15 cellular contexts compared by ENCODE assay signal in the genomic region with DNA sequence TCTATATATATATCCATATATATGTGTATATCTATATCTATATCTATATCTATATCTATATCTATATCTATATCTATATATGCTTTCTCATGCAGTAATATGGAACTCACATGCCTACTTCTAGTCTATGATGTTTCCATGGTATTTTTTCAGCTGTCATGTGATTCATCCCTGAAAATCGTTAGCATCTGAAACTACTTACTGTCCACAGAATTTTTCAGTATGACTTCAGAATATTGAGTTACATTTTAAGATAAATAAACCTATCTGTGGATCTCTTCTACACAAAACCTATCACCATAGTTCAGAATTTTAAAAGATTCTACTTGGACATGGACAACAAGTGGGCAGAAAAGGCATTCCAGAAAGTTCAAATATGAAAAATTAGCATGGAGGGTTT.
DNase-seq lines count a peak whose midpoint lies in the region; ATAC-seq and TF ChIP-seq lines count a peak whose summit lies in the region.
"Had no signal": no experiment of that assay in that cellular context is flagged by ENCODE, and none has a peak within 500 bp of the region (broad histone marks: within the 10 kb centered on the region; RNA-seq: fewer than 3 reads in every experiment).

No MANE protein-coding gene starts in this region.

- DNase-seq in HCT116 (ENCODE audit: low read depth, low spot score) (no peak), amniotic epithelial cell (ENCODE audit: low read depth) (peak; percentile 23), fibroblast of mammary gland (ENCODE audit: low read depth) (peak; percentile 92), stromal cell of bone marrow (ENCODE audit: low read depth) (peak; percentile 69), NCI-H1092 (lab: John Stamatoyannopoulos, UW) (no peak), putamen (ENCODE audit: low spot score) (no peak)
- DNase-seq: activated CD4-positive, alpha-beta memory T cell treated with anti-CD3 and anti-CD28 coated beads for 36 hours; hypothalamus; left ventricle myocardium superior; NCI-H2029 treated with DMSO at 0.1 percent for 48 hours; SIG-M5; sigmoid colon; stimulated activated naive CD8-positive, alpha-beta T cell treated with anti-CD3 and anti-CD28 coated beads, Interleukin-15, amount 100 ng/mL, for 72 hours had no signal

- TF ChIP-seq CTCF in HCT116 (IDR thresholded peaks at IDR 0.05 in 2 of 3, conservative IDR thresholded peaks at IDR 0.05 in 1 of 3; ENCODE audit: borderline replicate concordance in 1 of 3, insufficient read depth in 1 of 3, low read depth in 2 of 3, low read length in 2 of 3) (no peak), fibroblast of mammary gland (conservative IDR thresholded peaks at IDR 0.05; ENCODE audit: control insufficient read depth, insufficient read depth, low read depth, low read length) (no peak)

- ATAC-seq in HCT116, result no peak
- ATAC-seq in activated CD4-positive, CD25-positive, alpha-beta regulatory T cell treated with anti-CD3 and anti-CD28 coated beads, Interleukin-2, amount 50 U/mL, for 24 hours, result no peak
- ATAC-seq: stimulated activated naive CD8-positive, alpha-beta T cell treated with anti-CD3 and anti-CD28 coated beads, Interleukin-15, amount 100 ng/mL, for 72 hours had no signal

- CTCF ChIA-PET in HCT116 (lab: Charles Lee), result no interaction called here

- no peaks in the 10 kb centered on the region for H4K20me1 ChIP-seq in HCT116 (ENCODE audit: insufficient read depth)

- no peak overlapping the region for H3K4me2 ChIP-seq in HCT116 (ENCODE audit: low read length)

- RAD21 ChIA-PET in HCT116 (lab: Charles Lee; ENCODE audit: low non-redundant PET in 1 of 2, low total read pairs in 2 of 2, uncharacterized antibody in 2 of 2, unreplicated experiment in 2 of 2), result no interaction called here

- no peak for TF ChIP-seq POLR2A in HCT116 (IDR thresholded peaks at IDR 0.05; ENCODE audit: borderline replicate concordance, extremely low read depth, insufficient read depth, insufficient read length)

- H3K27me3 ChIP-seq in HCT116 (ENCODE audit: insufficient read depth, low read length), result no peaks in the 10 kb centered on the region
- H3K27me3 ChIP-seq: sigmoid colon had no signal

- no peaks in the 10 kb centered on the region for H3K79me2 ChIP-seq in HCT116 (ENCODE audit: insufficient read depth, low read length)

- H3K9me3 ChIP-seq in HCT116 (ENCODE audit: control insufficient read depth in 1 of 2, insufficient read depth in 1 of 2, low read depth in 1 of 2, low read length in 2 of 2), result no peaks in the 10 kb centered on the region
- H3K9me3 ChIP-seq: HAP-1, sigmoid colon had no signal

- peaks cover 0 to 17% of the 10 kb centered on the region in 2 experiments; a peak in 2 of 4 replicates for H3K4me1 ChIP-seq in HCT116 (ENCODE audit: control insufficient read depth in 1 of 2, insufficient read depth in 2 of 2, low read length in 2 of 2)

- H3K9me2 ChIP-seq in HCT116 (ENCODE audit: insufficient read depth), result no peaks in the 10 kb centered on the region

- no peak overlapping the region for H3K9ac ChIP-seq in HCT116 (ENCODE audit: low read length)

- no peak overlapping the region for H3K27ac ChIP-seq in HCT116 (ENCODE audit: low read depth, low read length)
- H3K27ac ChIP-seq: sigmoid colon had no signal

- BruUV-seq in HCT116 (replicated peaks; lab: Mats Ljungman, UMichigan), result no TSS peak

- peak overlapping the region; percentile 42 for H2AFZ ChIP-seq in HCT116 (ENCODE audit: low read depth, low read length, poor library complexity, severe bottlenecking)

- intact Hi-C loops in HCT116 (cut with micrococcal nuclease), result no loop called here

- POLR2A ChIA-PET in HCT116 (lab: Charles Lee), result no interaction called here

- no peak for TF ChIP-seq RAD21 in HCT116 (IDR thresholded peaks at IDR 0.05; ENCODE audit: low read depth)

- H3K36me3 ChIP-seq in HCT116 (ENCODE audit: control insufficient read depth in 1 of 2, insufficient read depth in 2 of 2, low read length in 2 of 2), result no peaks in the 10 kb centered on the region
- H3K36me3 ChIP-seq: HAP-1, sigmoid colon had no signal

- H3K4me3 ChIP-seq in HCT116 (replicated peaks in 1 of 2; ENCODE audit: low read depth in 1 of 2, low read length in 2 of 2) (no peak overlapping the region), fibroblast of mammary gland (ENCODE audit: control insufficient read depth, low read depth, low read length) (peak overlapping the region; percentile 33)
- H3K4me3 ChIP-seq: HAP-1, sigmoid colon had no signal

TF ChIP-seq in HCT116, 20 proteins besides CTCF, POLR2A, EP300 and RAD21:
- TF ChIP-seq, protein P1, sequence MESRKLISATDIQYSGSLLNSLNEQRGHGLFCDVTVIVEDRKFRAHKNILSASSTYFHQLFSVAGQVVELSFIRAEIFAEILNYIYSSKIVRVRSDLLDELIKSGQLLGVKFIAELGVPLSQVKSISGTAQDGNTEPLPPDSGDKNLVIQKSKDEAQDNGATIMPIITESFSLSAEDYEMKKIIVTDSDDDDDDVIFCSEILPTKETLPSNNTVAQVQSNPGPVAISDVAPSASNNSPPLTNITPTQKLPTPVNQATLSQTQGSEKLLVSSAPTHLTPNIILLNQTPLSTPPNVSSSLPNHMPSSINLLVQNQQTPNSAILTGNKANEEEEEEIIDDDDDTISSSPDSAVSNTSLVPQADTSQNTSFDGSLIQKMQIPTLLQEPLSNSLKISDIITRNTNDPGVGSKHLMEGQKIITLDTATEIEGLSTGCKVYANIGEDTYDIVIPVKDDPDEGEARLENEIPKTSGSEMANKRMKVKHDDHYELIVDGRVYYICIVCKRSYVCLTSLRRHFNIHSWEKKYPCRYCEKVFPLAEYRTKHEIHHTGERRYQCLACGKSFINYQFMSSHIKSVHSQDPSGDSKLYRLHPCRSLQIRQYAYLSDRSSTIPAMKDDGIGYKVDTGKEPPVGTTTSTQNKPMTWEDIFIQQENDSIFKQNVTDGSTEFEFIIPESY (IDR thresholded peaks at IDR 0.05; ENCODE audit: extremely low read depth, insufficient replicate concordance, low read length), result no peak
- no peak for TF ChIP-seq YY1 (IDR thresholded peaks at IDR 0.05; ENCODE audit: extremely low read depth, insufficient replicate concordance, low read depth, low read length)
- TF ChIP-seq ZFX (IDR thresholded peaks at IDR 0.05), result no peak
- TF ChIP-seq FOSL1 (IDR thresholded peaks at IDR 0.05; ENCODE audit: low read depth), result no peak
- TF ChIP-seq ZNF274 (IDR thresholded peaks at IDR 0.05; ENCODE audit: low read depth, low read length), result no peak
- TF ChIP-seq CBX3 (IDR thresholded peaks at IDR 0.05; ENCODE audit: low read depth), result no peak
- no peak for TF ChIP-seq TCF7L2 (IDR thresholded peaks at IDR 0.05; ENCODE audit: borderline replicate concordance, extremely low read depth, insufficient read depth, insufficient read length)
- no peak for TF ChIP-seq EZH2 (IDR thresholded peaks at IDR 0.05)
- TF ChIP-seq, protein P2, sequence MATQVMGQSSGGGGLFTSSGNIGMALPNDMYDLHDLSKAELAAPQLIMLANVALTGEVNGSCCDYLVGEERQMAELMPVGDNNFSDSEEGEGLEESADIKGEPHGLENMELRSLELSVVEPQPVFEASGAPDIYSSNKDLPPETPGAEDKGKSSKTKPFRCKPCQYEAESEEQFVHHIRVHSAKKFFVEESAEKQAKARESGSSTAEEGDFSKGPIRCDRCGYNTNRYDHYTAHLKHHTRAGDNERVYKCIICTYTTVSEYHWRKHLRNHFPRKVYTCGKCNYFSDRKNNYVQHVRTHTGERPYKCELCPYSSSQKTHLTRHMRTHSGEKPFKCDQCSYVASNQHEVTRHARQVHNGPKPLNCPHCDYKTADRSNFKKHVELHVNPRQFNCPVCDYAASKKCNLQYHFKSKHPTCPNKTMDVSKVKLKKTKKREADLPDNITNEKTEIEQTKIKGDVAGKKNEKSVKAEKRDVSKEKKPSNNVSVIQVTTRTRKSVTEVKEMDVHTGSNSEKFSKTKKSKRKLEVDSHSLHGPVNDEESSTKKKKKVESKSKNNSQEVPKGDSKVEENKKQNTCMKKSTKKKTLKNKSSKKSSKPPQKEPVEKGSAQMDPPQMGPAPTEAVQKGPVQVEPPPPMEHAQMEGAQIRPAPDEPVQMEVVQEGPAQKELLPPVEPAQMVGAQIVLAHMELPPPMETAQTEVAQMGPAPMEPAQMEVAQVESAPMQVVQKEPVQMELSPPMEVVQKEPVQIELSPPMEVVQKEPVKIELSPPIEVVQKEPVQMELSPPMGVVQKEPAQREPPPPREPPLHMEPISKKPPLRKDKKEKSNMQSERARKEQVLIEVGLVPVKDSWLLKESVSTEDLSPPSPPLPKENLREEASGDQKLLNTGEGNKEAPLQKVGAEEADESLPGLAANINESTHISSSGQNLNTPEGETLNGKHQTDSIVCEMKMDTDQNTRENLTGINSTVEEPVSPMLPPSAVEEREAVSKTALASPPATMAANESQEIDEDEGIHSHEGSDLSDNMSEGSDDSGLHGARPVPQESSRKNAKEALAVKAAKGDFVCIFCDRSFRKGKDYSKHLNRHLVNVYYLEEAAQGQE (IDR thresholded peaks at IDR 0.05; ENCODE audit: low read depth), result no peak
- TF ChIP-seq, protein P3, sequence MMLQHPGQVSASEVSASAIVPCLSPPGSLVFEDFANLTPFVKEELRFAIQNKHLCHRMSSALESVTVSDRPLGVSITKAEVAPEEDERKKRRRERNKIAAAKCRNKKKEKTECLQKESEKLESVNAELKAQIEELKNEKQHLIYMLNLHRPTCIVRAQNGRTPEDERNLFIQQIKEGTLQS (IDR thresholded peaks at IDR 0.05), result no peak
- no peak for TF ChIP-seq CEBPB (IDR thresholded peaks at IDR 0.05; ENCODE audit: low read depth)
- TF ChIP-seq POLR2AphosphoS5 (IDR thresholded peaks at IDR 0.05; ENCODE audit: low read depth, low read length), result no peak
- no peak for TF ChIP-seq SRF (IDR thresholded peaks at IDR 0.05; ENCODE audit: low read depth)
- no peak for TF ChIP-seq EGR1 (IDR thresholded peaks at IDR 0.05; ENCODE audit: low read depth)
TF ChIP-seq in HCT116: peak in this region for 0.

Comparison
In these comparisons a context has a peak if more than half of its experiments do, and no peak if none do; other contexts are left out.
1. DNase-seq: peak in amniotic epithelial cell (single experiment), fibroblast of mammary gland (single experiment) and stromal cell of bone marrow (single experiment); none in HCT116 (single experiment), NCI-H1092 (single experiment) and putamen (single experiment).